Comparison of ENCODE assay signal across 23 cellular contexts in the genomic region with DNA sequence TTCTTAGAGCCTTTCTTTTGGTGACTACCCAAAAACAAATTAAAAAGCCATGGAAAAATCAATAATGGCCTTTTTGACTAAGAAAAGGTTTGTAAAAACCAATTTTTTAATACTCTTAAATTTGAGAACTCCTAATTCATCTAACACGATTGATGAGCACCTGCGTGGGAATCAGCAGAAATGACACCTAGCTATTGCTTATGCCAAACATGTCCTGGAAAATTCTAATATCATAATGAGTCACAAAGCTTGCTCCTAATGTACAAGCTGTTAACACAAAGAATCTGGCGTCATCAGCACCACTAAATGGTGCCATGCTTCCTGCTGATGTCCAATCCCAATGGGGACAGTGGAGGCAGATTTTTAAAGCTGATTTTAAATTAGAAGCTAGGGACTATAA.
"Had no signal": no experiment of that assay in that cellular context is flagged by ENCODE, and none has a peak within 500 bp of the region (broad histone marks: within the 10 kb centered on the region; RNA-seq: fewer than 3 reads in every experiment).

No MANE protein-coding gene starts in this region.

- H3K9me3 ChIP-seq: SJSA1 had no signal

- H3K27ac Mint-ChIP-seq: IgD-negative memory B cell had no signal

- H3K9me3 Mint-ChIP-seq: IgD-negative memory B cell had no signal

- H3K27me3 ChIP-seq: SJSA1 had no signal

- H3K4me3 ChIP-seq: K562, SJSA1, SK-N-MC had no signal

- ATAC-seq: K562 had no signal

- H3K27me3 Mint-ChIP-seq: IgD-negative memory B cell had no signal

- H3K4me1 Mint-ChIP-seq: IgD-negative memory B cell had no signal

- H3K36me3 ChIP-seq: SJSA1 had no signal

- H3K27ac ChIP-seq: HL-60, KMS-11, SJSA1, SK-N-MC had no signal

- H3K4me3 Mint-ChIP-seq: IgD-negative memory B cell had no signal

- H3K4me1 ChIP-seq: SJSA1 had no signal

- DNase-seq: Kasumi-1, MM.1S, NCI-H1092 treated with DMSO at 0.1 percent for 48 hours, NCI-H1436, NCI-H187, NCI-H2029, NCI-H2081 treated with DMSO at 0.1 percent for 48 hours, NCI-H2171, NCI-H226, NCI-H446, NCI-H510A, NCI-H524 treated with DMSO at 0.1 percent for 48 hours, NCI-H69, NCI-H774, Right ventricle myocardium superior, RPMI8226, SIG-M5 had no signal
